In the genomic region with DNA sequence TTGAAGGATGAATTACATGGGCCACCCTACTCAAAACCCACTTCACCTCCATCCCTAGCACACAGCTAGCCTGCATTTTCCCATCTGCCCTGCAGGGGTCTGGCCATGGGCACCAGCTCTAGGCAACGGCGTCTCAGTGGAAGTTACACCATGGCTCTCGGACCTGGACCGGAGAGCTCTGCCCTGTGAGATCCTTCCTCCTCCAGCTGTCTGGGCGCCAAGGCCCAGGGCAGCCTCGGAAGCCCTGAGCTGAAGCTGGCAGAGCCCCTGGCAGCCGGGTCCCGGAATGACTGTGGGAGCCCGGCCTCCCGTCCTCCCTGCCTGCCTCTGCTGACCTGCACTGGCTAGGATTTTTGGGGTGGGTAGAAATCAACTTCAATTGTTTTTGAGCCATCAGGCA, we compare ENCODE assay signal across 10 cellular contexts.
DNase-seq lines count a peak whose midpoint lies in the region; ATAC-seq and TF ChIP-seq lines count a peak whose summit lies in the region.
"Had no signal": no experiment of that assay in that cellular context is flagged by ENCODE, and none has a peak within 500 bp of the region (broad histone marks: within the 10 kb centered on the region; RNA-seq: fewer than 3 reads in every experiment).

No MANE protein-coding gene starts in this region.

- H3K79me2 ChIP-seq in PC-3 (ENCODE audit: low read length): no peaks in the 10 kb centered on the region

- H3K9me2 ChIP-seq in PC-3 (replicated peaks; ENCODE audit: low read length): no peaks in the 10 kb centered on the region

- no peaks in the 10 kb centered on the region for H4K20me1 ChIP-seq in PC-3 (ENCODE audit: low read length)

- H3K4me2 ChIP-seq in PC-3 (ENCODE audit: low read length): no peak overlapping the region

- H3K27ac ChIP-seq in A673 (ENCODE audit: low read depth, low read length, poor library complexity, severe bottlenecking): no peak overlapping the region
- no peak overlapping the region for H3K27ac ChIP-seq in PC-3 (ENCODE audit: low read length)
- no peak overlapping the region for H3K27ac ChIP-seq in dorsolateral prefrontal cortex
- H3K27ac ChIP-seq in body of pancreas: no peak overlapping the region
- H3K27ac ChIP-seq: colonic mucosa had no signal

- H3K9ac ChIP-seq in PC-3 (ENCODE audit: low read length): no peak overlapping the region

- no peaks in the 10 kb centered on the region for H3F3A ChIP-seq in PC-3 (ENCODE audit: low read length, unreplicated experiment)

- POLR2A ChIA-PET in A673 (lab: Charles Lee; ENCODE audit: low non-redundant PET) (no interaction called here), PC-3 (lab: Charles Lee; ENCODE audit: unreplicated experiment) (no interaction called here)

- H2AFZ ChIP-seq in PC-3 (ENCODE audit: low read length): no peak overlapping the region

- DNase-seq in A673 (ENCODE audit: low spot score): no peak
- DNase-seq in PC-3: peak; percentile 42
- peak; percentile 29 for DNase-seq in globus pallidus (ENCODE audit: low spot score)
- no peak for DNase-seq in dorsolateral prefrontal cortex
- no peak for DNase-seq in GDM1 (lab: John Stamatoyannopoulos, UW)
- DNase-seq in body of pancreas: no peak
- DNase-seq: colonic mucosa, NCI-H1694 had no signal

- ATAC-seq in PC-3 (peak; percentile 42; the same call in 1 of the 2 replicates), body of pancreas (no peak), GM19023 (IDR thresholded peaks at IDR 0.05; ENCODE audit: unreplicated experiment) (no peak)

- BruUV-seq in A673 (replicated peaks; lab: Mats Ljungman, UMichigan) (no TSS peak), PC-3 (replicated peaks; lab: Mats Ljungman, UMichigan) (no TSS peak)

- TF ChIP-seq CTCF in A673 (conservative IDR thresholded peaks at IDR 0.05; ENCODE audit: low read depth, low read length) (peak; percentile 60), GM12874 (IDR thresholded peaks at IDR 0.05; ENCODE audit: insufficient read depth, low read depth, low read length) (peak; percentile 68), PC-3 (conservative IDR thresholded peaks at IDR 0.05; ENCODE audit: low read depth, low read length) (peak; percentile 57), dorsolateral prefrontal cortex (IDR thresholded peaks at IDR 0.05 in 54 of 56, conservative IDR thresholded peaks at IDR 0.05 in 2 of 56; ENCODE audit: low read depth in 1 of 56, partially characterized antibody in 56 of 56) (peak in 21 of 56 donors; percentile 13 to 43 (median 23)), body of pancreas (IDR thresholded peaks at IDR 0.05) (no peak)

- 95% methylated on average over 9 to 10 of the region's 10 CpGs for WGBS in body of pancreas, 2 donors

- CTCF ChIA-PET in A673 (lab: Charles Lee): interaction anchor here (1.1 kb wide), 1 partner anchor 25 kb away, joined by 5 read pairs; no protein-coding TSS in a partner anchor
- CTCF ChIA-PET in PC-3 (lab: Charles Lee): interaction anchor here (0.5 kb wide), 1 partner anchor 10 kb away, joined by 5 read pairs; no protein-coding TSS in a partner anchor

- TF ChIP-seq POLR2A in body of pancreas (IDR thresholded peaks at IDR 0.05): no peak

- H3K4me1 ChIP-seq in A673 (ENCODE audit: insufficient read depth, low read length, poor library complexity, severe bottlenecking): peaks cover 21% of the 10 kb centered on the region
- H3K4me1 ChIP-seq in PC-3 (ENCODE audit: insufficient read depth, low read length): no peaks in the 10 kb centered on the region
- H3K4me1 ChIP-seq in body of pancreas: no peaks in the 10 kb centered on the region
- H3K4me1 ChIP-seq: colonic mucosa had no signal

- no peaks in the 10 kb centered on the region for H3K27me3 ChIP-seq in A673 (replicated peaks; ENCODE audit: insufficient read depth, low read depth, low read length, poor library complexity)
- H3K27me3 ChIP-seq in PC-3 (ENCODE audit: low read length): no peaks in the 10 kb centered on the region
- no peaks in the 10 kb centered on the region for H3K27me3 ChIP-seq in dorsolateral prefrontal cortex
- no peaks in the 10 kb centered on the region for H3K27me3 ChIP-seq in body of pancreas
- H3K27me3 ChIP-seq: colonic mucosa had no signal

- intact Hi-C loops in A673 (cut with micrococcal nuclease; ENCODE audit: unreplicated experiment): no loop called here
- intact Hi-C loops in PC-3 (cut with micrococcal nuclease): no loop called here
- intact Hi-C loops in dorsolateral prefrontal cortex (cut with DNase I): no loop called here
- intact Hi-C loops in body of pancreas (cut with DNase I): no loop called here

- H3K9me3 ChIP-seq in A673 (ENCODE audit: low read depth, low read length, poor library complexity, severe bottlenecking): no peaks in the 10 kb centered on the region
- no peaks in the 10 kb centered on the region for H3K9me3 ChIP-seq in PC-3 (ENCODE audit: low read length)
- no peaks in the 10 kb centered on the region for H3K9me3 ChIP-seq in body of pancreas
- H3K9me3 ChIP-seq: colonic mucosa had no signal

- H3K36me3 ChIP-seq in A673 (ENCODE audit: insufficient read depth, low read length, poor library complexity, severe bottlenecking): no peaks in the 10 kb centered on the region
- no peaks in the 10 kb centered on the region for H3K36me3 ChIP-seq in PC-3 (ENCODE audit: low read depth, low read length)
- no peaks in the 10 kb centered on the region for H3K36me3 ChIP-seq in body of pancreas (replicated peaks in 1 of 2; ENCODE audit: insufficient read depth in 1 of 2, low read depth in 2 of 2)
- H3K36me3 ChIP-seq: colonic mucosa had no signal

- no peak overlapping the region for H3K4me3 ChIP-seq in A673 (ENCODE audit: low read depth, low read length, poor library complexity, severe bottlenecking)
- no peak overlapping the region for H3K4me3 ChIP-seq in PC-3 (ENCODE audit: low read length)
- H3K4me3 ChIP-seq in dorsolateral prefrontal cortex: no peak overlapping the region
- H3K4me3 ChIP-seq in body of pancreas: no peak overlapping the region
- H3K4me3 ChIP-seq: colonic mucosa had no signal

Comparison
In these comparisons a context has a peak if more than half of its experiments do, and no peak if none do; other contexts are left out.
1. DNase-seq: peak in PC-3 (single experiment) and globus pallidus (single experiment); none in A673 (single experiment), dorsolateral prefrontal cortex (0 of 10), GDM1 (single experiment) and body of pancreas (0 of 4).
2. CTCF ChIP-seq: peak in A673 (single experiment), GM12874 (single experiment) and PC-3 (single experiment); none in body of pancreas (0 of 7).